In the genomic region with DNA sequence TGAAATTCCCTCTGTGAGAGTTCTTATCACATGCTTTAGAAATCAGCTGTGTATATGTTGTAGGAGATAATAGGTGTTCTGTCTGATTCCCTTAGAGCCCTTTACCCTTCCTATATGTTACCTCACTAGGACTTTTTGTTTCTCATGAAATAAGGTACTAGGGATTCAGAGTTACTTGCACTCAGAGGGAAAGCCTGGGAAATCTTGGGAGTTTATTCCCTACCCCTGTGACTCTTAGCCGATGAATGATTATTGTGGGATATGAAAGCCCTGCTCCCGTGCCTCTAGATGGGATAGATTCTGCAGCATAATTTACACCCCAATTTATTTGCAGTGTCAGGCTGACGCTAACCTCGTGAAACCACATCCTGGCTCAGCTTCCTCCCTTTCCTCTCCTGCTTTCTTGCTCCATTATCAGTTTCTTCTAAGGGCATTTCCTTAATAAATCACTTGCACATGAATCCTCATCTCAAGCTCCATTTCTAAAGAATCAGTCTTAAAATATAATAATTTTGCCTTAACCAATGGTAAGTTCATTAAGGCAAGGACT, we compare ENCODE assay signal across 23 cellular contexts.
DNase-seq lines count a peak whose midpoint lies in the region; ATAC-seq and TF ChIP-seq lines count a peak whose summit lies in the region.
"Had no signal": no experiment of that assay in that cellular context is flagged by ENCODE, and none has a peak within 500 bp of the region (broad histone marks: within the 10 kb centered on the region; RNA-seq: fewer than 3 reads in every experiment).

No MANE protein-coding gene starts in this region.

- no peaks in the 10 kb centered on the region for H3F3A ChIP-seq in GM23338 (replicated peaks; ENCODE audit: low read depth)

- TF ChIP-seq CTCF in GM23338 (conservative IDR thresholded peaks at IDR 0.05; ENCODE audit: low read depth in 2 of 2), result no peak
- TF ChIP-seq CTCF in endothelial cell (IDR thresholded peaks at IDR 0.05; ENCODE audit: unreplicated experiment), result no peak
- TF ChIP-seq CTCF in GM10248 (IDR thresholded peaks at IDR 0.05; ENCODE audit: control extremely low read depth, extremely low read depth, low read depth, missing control alignments), result no peak

- H4K8ac ChIP-seq in neuronal stem cell (ENCODE audit: low read depth, low read length), result no peak overlapping the region

- H3K4me1 ChIP-seq in GM23338 (ENCODE audit: insufficient read depth) (no peaks in the 10 kb centered on the region), neuronal stem cell (ENCODE audit: control insufficient read depth in 2 of 2, insufficient read depth in 1 of 2, low read depth in 1 of 2, low read length in 2 of 2) (peaks cover 2 to 4% of the 10 kb centered on the region in 2 donors)
- H3K4me1 ChIP-seq: HAP-1, heart right ventricle, parathyroid adenoma, thyroid gland had no signal

- H3K4me2 ChIP-seq in GM23338, result no peak overlapping the region
- no peak overlapping the region for H3K4me2 ChIP-seq in neuronal stem cell (ENCODE audit: insufficient read depth, low read length, poor library complexity, severe bottlenecking)

- H2AFZ ChIP-seq in GM23338, result peak overlapping the region; percentile 34; the same call in 1 of the 2 replicates
- peak overlapping the region; percentile 45 for H2AFZ ChIP-seq in neuronal stem cell (ENCODE audit: low read length)
- H2AFZ ChIP-seq: parathyroid adenoma had no signal

- H3K79me2 ChIP-seq in GM23338 (replicated peaks; ENCODE audit: insufficient read depth), result no peaks in the 10 kb centered on the region
- H3K79me2 ChIP-seq: parathyroid adenoma had no signal

- H3K9me3 Mint-ChIP-seq in GM23338 (no peaks in the 10 kb centered on the region), endothelial cell (ENCODE audit: unreplicated experiment) (no peaks in the 10 kb centered on the region)

- H3K36me3 Mint-ChIP-seq in GM23338 (ENCODE audit: low read depth) (no peaks in the 10 kb centered on the region), endothelial cell (ENCODE audit: low read depth, unreplicated experiment) (no peaks in the 10 kb centered on the region)
- H3K36me3 Mint-ChIP-seq: stimulated activated naive B cell treated with anti-CD40 and anti-IgM and Interleukin-4, amounts not matched to agents 10 μg/mL and 1 μg/mL and 100 μg/mL, for 72 hours had no signal

- DNase-seq in GM23338 (ENCODE audit: low spot score) (no peak), OCI-M1 (lab: John Stamatoyannopoulos, UW) (peak; percentile 66), endothelial cell (ENCODE audit: low spot score) (no peak), neuronal stem cell (ENCODE audit: low spot score) (no peak), GM10248 (ENCODE audit: extremely low spot score) (no peak)
- DNase-seq: activated gamma-delta T cell; amygdala; Calu3; central memory CD4-positive, alpha-beta T cell; heart right ventricle; NCI-H1436 treated with DMSO at 0.1 percent for 48 hours; NCI-H345; NK-92 treated with Interleukin-12 subunit alpha and Interleukin-12 subunit beta, amount 100 ng/mL, for 24 hours; stimulated activated naive B cell treated with anti-CD40 and anti-IgM and Interleukin-4, amounts not matched to agents 10 μg/mL and 1 μg/mL and 100 μg/mL, for 72 hours; thyroid gland had no signal

- H3K9ac ChIP-seq in neuronal stem cell (ENCODE audit: low read depth, low read length, poor library complexity), result no peak overlapping the region
- H3K9ac ChIP-seq: parathyroid adenoma had no signal

- WGBS in neuronal stem cell (ENCODE audit: extremely low coverage in 2 of 2, insufficient read length in 2 of 2, insufficient replicate concordance in 1 of 2), 2 donors, result no CpG with 5 or more reads among the region's 4 CpGs

- H2BK15ac ChIP-seq in neuronal stem cell (ENCODE audit: low read length), result no peak overlapping the region

- no peak overlapping the region for H3K14ac ChIP-seq in neuronal stem cell (ENCODE audit: low read length)

- no peak overlapping the region for H2AK5ac ChIP-seq in neuronal stem cell (ENCODE audit: low read depth, low read length)

- H3K27me3 ChIP-seq in GM23338 (ENCODE audit: insufficient read depth) (no peaks in the 10 kb centered on the region), neuronal stem cell (ENCODE audit: control insufficient read depth in 3 of 3, insufficient read depth in 3 of 3, low read depth in 1 of 3, low read length in 3 of 3) (no peaks in the 10 kb centered on the region)
- H3K27me3 ChIP-seq: heart right ventricle, thyroid gland had no signal

- ATAC-seq in GM23338 (no peak), GM19328 (IDR thresholded peaks at IDR 0.05; ENCODE audit: unreplicated experiment) (no peak), HG03354 (IDR thresholded peaks at IDR 0.05; ENCODE audit: poor library complexity, severe bottlenecking, unreplicated experiment) (no peak)
- ATAC-seq: GM12878; heart right ventricle; stimulated activated naive B cell treated with anti-CD40 and anti-IgM and Interleukin-4, amounts not matched to agents 10 μg/mL and 1 μg/mL and 100 μg/mL, for 72 hours had no signal

- no peaks in the 10 kb centered on the region for H3K79me1 ChIP-seq in neuronal stem cell (ENCODE audit: low read depth, low read length)

- H3K18ac ChIP-seq in neuronal stem cell (ENCODE audit: low read length), result no peak overlapping the region

- H3K4me1 Mint-ChIP-seq in GM23338, result no peaks in the 10 kb centered on the region
- peaks cover 20% of the 10 kb centered on the region for H3K4me1 Mint-ChIP-seq in endothelial cell (ENCODE audit: unreplicated experiment)
- H3K4me1 Mint-ChIP-seq: B cell; stimulated activated naive B cell treated with anti-CD40 and anti-IgM and Interleukin-4, amounts not matched to agents 10 μg/mL and 1 μg/mL and 100 μg/mL, for 72 hours had no signal

- H3K36me3 ChIP-seq in GM23338 (ENCODE audit: insufficient read depth) (no peaks in the 10 kb centered on the region), neuronal stem cell (replicated peaks in 1 of 2; ENCODE audit: control insufficient read depth in 2 of 2, insufficient read depth in 2 of 2, low read length in 2 of 2) (no peaks in the 10 kb centered on the region)
- H3K36me3 ChIP-seq: HAP-1, heart right ventricle, thyroid gland had no signal

- H3K27ac ChIP-seq in GM23338 (ENCODE audit: low read depth) (no peak overlapping the region), neuronal stem cell (replicated peaks; ENCODE audit: low read length) (no peak overlapping the region)
- H3K27ac ChIP-seq: heart right ventricle, parathyroid adenoma, thyroid gland, VCaP had no signal

- POLR2A ChIA-PET in GM10248 (lab: Yijun Ruan, JAX), result no interaction called here

- CTCF ChIA-PET in GM10248 (lab: Yijun Ruan, JAX), result no interaction called here

- no peak overlapping the region for H2BK5ac ChIP-seq in neuronal stem cell (ENCODE audit: low read length)

- H4K91ac ChIP-seq in neuronal stem cell (ENCODE audit: low read depth, low read length, poor library complexity), result no peak overlapping the region

- H3K27ac Mint-ChIP-seq in GM23338, result no peak overlapping the region
- peak overlapping the region; percentile 88 for H3K27ac Mint-ChIP-seq in endothelial cell (ENCODE audit: unreplicated experiment)
- H3K27ac Mint-ChIP-seq: B cell; stimulated activated naive B cell treated with anti-CD40 and anti-IgM and Interleukin-4, amounts not matched to agents 10 μg/mL and 1 μg/mL and 100 μg/mL, for 72 hours had no signal

- H3K4me3 ChIP-seq in GM23338, result no peak overlapping the region
- H3K4me3 ChIP-seq in neuronal stem cell (ENCODE audit: low read length in 2 of 2), result no peak overlapping the region
- H3K4me3 ChIP-seq: GM12878, HAP-1, heart right ventricle, lung, thyroid gland had no signal

- H3K9me3 ChIP-seq in neuronal stem cell (replicated peaks in 1 of 2; ENCODE audit: control insufficient read depth in 2 of 2, insufficient read depth in 1 of 2, low read depth in 1 of 2, low read length in 2 of 2), result peaks cover 0 to 4% of the 10 kb centered on the region in 2 donors
- H3K9me3 ChIP-seq: HAP-1, thyroid gland had no signal

- H3K9me2 ChIP-seq in GM23338 (ENCODE audit: insufficient read depth), result no peaks in the 10 kb centered on the region

- H3K23ac ChIP-seq in neuronal stem cell (ENCODE audit: low read depth, low read length, poor library complexity), result no peak overlapping the region

- H3K4me3 Mint-ChIP-seq in GM23338 (no peak overlapping the region), endothelial cell (ENCODE audit: unreplicated experiment) (no peak overlapping the region)
- H3K4me3 Mint-ChIP-seq: B cell; stimulated activated naive B cell treated with anti-CD40 and anti-IgM and Interleukin-4, amounts not matched to agents 10 μg/mL and 1 μg/mL and 100 μg/mL, for 72 hours had no signal

- H4K20me1 ChIP-seq in GM23338 (replicated peaks; ENCODE audit: insufficient read depth), result no peaks in the 10 kb centered on the region

- H3K27me3 Mint-ChIP-seq in GM23338 (ENCODE audit: insufficient read depth, low read depth, poor library complexity) (no peaks in the 10 kb centered on the region), endothelial cell (ENCODE audit: unreplicated experiment) (no peaks in the 10 kb centered on the region)
- H3K27me3 Mint-ChIP-seq: B cell; stimulated activated naive B cell treated with anti-CD40 and anti-IgM and Interleukin-4, amounts not matched to agents 10 μg/mL and 1 μg/mL and 100 μg/mL, for 72 hours had no signal

- H2BK120ac ChIP-seq in neuronal stem cell (ENCODE audit: low read depth, low read length), result no peak overlapping the region

- no peak overlapping the region for H3K4ac ChIP-seq in neuronal stem cell (ENCODE audit: low read length)

- H2BK12ac ChIP-seq in neuronal stem cell (ENCODE audit: low read length), result no peak overlapping the region

TF ChIP-seq in GM23338, 12 proteins besides CTCF, POLR2A, EP300 and RAD21 (continues in another document):
- TF ChIP-seq EZH2phosphoT487 (IDR thresholded peaks at IDR 0.05; ENCODE audit: unreplicated experiment) (no peak), ZNF331 (CRISPR knock-in tag; IDR thresholded peaks at IDR 0.05; ENCODE audit: low read depth) (no peak)
